8 cellular contexts compared by ENCODE assay signal in genomic region chr1:179882253-179883039, GRCh38. TPM values are rescaled to one million over a fixed set of nuclear protein-coding genes. Genes with fewer than 3 reads are reported as not detected.
DNase-seq lines count a peak whose midpoint lies in the region; ATAC-seq, FAIRE-seq and TF ChIP-seq lines count a peak whose summit lies in the region.

Gene TOR1AIP1 (plus strand): TSS chr1:179882285. CDS start chr1:179882503, 218 bp downstream.

- TF ChIP-seq CTCF in A549 (IDR thresholded peaks at IDR 0.05) (no peak), body of pancreas (IDR thresholded peaks at IDR 0.05) (peak; percentile 37 to 93 (median 88)), sigmoid colon (IDR thresholded peaks at IDR 0.05) (peak; percentile 53 to 73 (median 63))

- H3K36me3 ChIP-seq in body of pancreas (replicated peaks in 1 of 2; ENCODE audit: insufficient read depth in 1 of 2, low read depth in 2 of 2) (peaks cover 0 to 3% of the 10 kb centered on the region in 2 donors), sigmoid colon (peaks cover 0 to 32% (median 9%) of the 10 kb centered on the region in 4 donors)

- H3K4me2 ChIP-seq in A549: peak within 1 kb of the TSS; percentile 97

- H3K4me1 ChIP-seq in A549: peaks cover 29% of the 10 kb centered on the region
- H3K4me1 ChIP-seq in body of pancreas: peaks cover 50% of the 10 kb centered on the region
- peaks cover 0 to 57% (median 53%) of the 10 kb centered on the region in 4 donors for H3K4me1 ChIP-seq in sigmoid colon

- ATAC-seq in A549 (peak; percentile 82 to 89), HG03066 (IDR thresholded peaks at IDR 0.05; ENCODE audit: low read depth, unreplicated experiment) (peak; percentile 68), body of pancreas (peak; percentile 92)

- H3K4me3 ChIP-seq in A549 (peak within 1 kb of the TSS; percentile 63), body of pancreas (peak within 1 kb of the TSS; percentile 71 to 83), sigmoid colon (peak within 1 kb of the TSS; percentile 61 to 91 (median 86))

- peak in 1 of 2 experiments; percentile 22; a peak in 1 of 5 replicates for TF ChIP-seq RAD21 in A549 (conservative IDR thresholded peaks at IDR 0.05 in 1 of 2, IDR thresholded peaks at IDR 0.05 in 1 of 2)

- TF ChIP-seq POLR2A in A549 (IDR thresholded peaks at IDR 0.05; ENCODE audit: low read length): peak; percentile 89
- TF ChIP-seq POLR2A in GM18526 (IDR thresholded peaks at IDR 0.05; ENCODE audit: extremely low read depth, insufficient read length): peak; percentile 74
- peak; percentile 96 to 99 (median 99) for TF ChIP-seq POLR2A in body of pancreas (IDR thresholded peaks at IDR 0.05)
- peak; percentile 86 for TF ChIP-seq POLR2A in sigmoid colon (IDR thresholded peaks at IDR 0.05)

- POLR2A ChIA-PET in A549 (lab: Yijun Ruan, JAX): interaction anchor here (0.6 to 2.8 kb wide), 19 partner anchors 11 to 610 kb away, joined by 3 to 28 read pairs (median 4); partner anchors contain the start of genes CEP350 and QSOX1

- FAIRE-seq in A549 (lab: Jason Lieb, UNC) (no peak), TTC549 (lab: Jason Lieb, UNC) (peak; percentile 94)

- peak within 1 kb of the TSS; percentile 98 for H3K27ac ChIP-seq in A549
- H3K27ac ChIP-seq in body of pancreas: peak within 1 kb of the TSS; percentile 97 to 100 (median 98)
- peak within 1 kb of the TSS; percentile 95 to 99 (median 98) for H3K27ac ChIP-seq in sigmoid colon

- intact Hi-C loops in body of pancreas (cut with DNase I): no loop called here
- intact Hi-C loops in sigmoid colon (cut with DNase I): loop anchor here (1.0 to 2.0 kb wide), 2 partner anchors 72 to 272 kb away; partner anchors contain the start of genes CEP350 and QSOX1

- 0% methylated on average over 21 of the region's 72 CpGs for WGBS in A549 (ENCODE audit: missing lambda C conversion rate)
- 0% methylated on average over 18 to 71 of the region's 72 CpGs for WGBS in body of pancreas, 2 donors
- WGBS in sigmoid colon, 2 donors: 0% methylated on average over 72 of the region's 72 CpGs

- H3K27me3 ChIP-seq in body of pancreas (no peaks in the 10 kb centered on the region), sigmoid colon (no peaks in the 10 kb centered on the region)

- CTCF ChIA-PET in A549 (lab: Yijun Ruan, JAX): interaction anchor here (0.9 to 1.6 kb wide), 4 partner anchors 13 to 349 kb away, joined by 3 to 6 read pairs (median 3); partner anchors contain the start of gene CEP350

- H3K9me3 ChIP-seq in A549 (no peaks in the 10 kb centered on the region), body of pancreas (no peaks in the 10 kb centered on the region), sigmoid colon (no peaks in the 10 kb centered on the region)

- TF ChIP-seq EP300 in A549 (IDR thresholded peaks at IDR 0.05) (no peak), sigmoid colon (IDR thresholded peaks at IDR 0.05) (peak in 1 of 4 donors; percentile 84)

- DNase-seq in A549 (ENCODE audit: low read depth in 1 of 2, low spot score in 1 of 2) (peak; percentile 84 to 99), NCI-H2107 treated with DMSO at 0.1 percent for 48 hours (lab: John Stamatoyannopoulos, UW; ENCODE audit: unreplicated experiment) (peak; percentile 94), body of pancreas (peak; percentile 97), iPS DF 19.7 (ENCODE audit: low read depth, low spot score) (peak; percentile 90), sigmoid colon (peak; percentile 99)

TF ChIP-seq in A549, 52 proteins besides CTCF, POLR2A, EP300 and RAD21 (continues in another document):
- TF ChIP-seq RNF2 (IDR thresholded peaks at IDR 0.05; ENCODE audit: borderline replicate concordance, low read depth): no peak
- TF ChIP-seq ZSCAN20 (CRISPR knock-in tag; IDR thresholded peaks at IDR 0.05): no peak
- TF ChIP-seq JUNB (IDR thresholded peaks at IDR 0.05): no peak
- no peak for TF ChIP-seq POLR2AphosphoS2 (conservative IDR thresholded peaks at IDR 0.05; ENCODE audit: low read length)
- TF ChIP-seq RARB (CRISPR knock-in tag; IDR thresholded peaks at IDR 0.05): no peak
- TF ChIP-seq NPAS2 (CRISPR knock-in tag; IDR thresholded peaks at IDR 0.05; ENCODE audit: borderline replicate concordance): no peak
- no peak for TF ChIP-seq HEYL (CRISPR knock-in tag; IDR thresholded peaks at IDR 0.05)
- TF ChIP-seq KDM5A (IDR thresholded peaks at IDR 0.05): peak; percentile 63
- peak; percentile 76 for TF ChIP-seq MAX (IDR thresholded peaks at IDR 0.05)
- no peak for TF ChIP-seq ATOH8 (CRISPR knock-in tag; IDR thresholded peaks at IDR 0.05; ENCODE audit: low read depth)
- no peak for TF ChIP-seq CHD4 (IDR thresholded peaks at IDR 0.05; ENCODE audit: borderline replicate concordance)
- no peak; the same call in 2 of the 3 replicates for TF ChIP-seq SMC3 (IDR thresholded peaks at IDR 0.05)
- TF ChIP-seq HDAC2 (IDR thresholded peaks at IDR 0.05): no peak
- peak; percentile 37; the same call in 1 of the 2 replicates for TF ChIP-seq ZC3H11A (IDR thresholded peaks at IDR 0.05)
- TF ChIP-seq HOXA7 (CRISPR knock-in tag; IDR thresholded peaks at IDR 0.05): no peak
- no peak; the same call in 1 of the 2 replicates for TF ChIP-seq MYC (IDR thresholded peaks at IDR 0.05; ENCODE audit: borderline replicate concordance, low read length)
- no peak for TF ChIP-seq RFX5 (IDR thresholded peaks at IDR 0.05)
- no peak for TF ChIP-seq BHLHE40 (IDR thresholded peaks at IDR 0.05; ENCODE audit: low read depth, low read length)
- no peak for TF ChIP-seq HES2 (IDR thresholded peaks at IDR 0.05)
- no peak for TF ChIP-seq NR3C1 (IDR thresholded peaks at IDR 0.05)
- TF ChIP-seq FOXS1 (CRISPR knock-in tag; IDR thresholded peaks at IDR 0.05): peak; percentile 55; the same call in 1 of the 2 replicates
- TF ChIP-seq MAFK (IDR thresholded peaks at IDR 0.05; ENCODE audit: partially characterized antibody): peak; percentile 50
- TF ChIP-seq RCOR1 (IDR thresholded peaks at IDR 0.05; ENCODE audit: low read depth, low read length): no peak
- TF ChIP-seq USF2 (IDR thresholded peaks at IDR 0.05): no peak
- no peak for TF ChIP-seq EHMT2 (IDR thresholded peaks at IDR 0.05; ENCODE audit: low read depth)
- peak; percentile 76 to 94 for TF ChIP-seq JUN (IDR thresholded peaks at IDR 0.05)
- TF ChIP-seq TFCP2L1 (CRISPR knock-in tag; IDR thresholded peaks at IDR 0.05): peak; percentile 21; the same call in 1 of the 2 replicates
- TF ChIP-seq MAZ (IDR thresholded peaks at IDR 0.05; ENCODE audit: borderline replicate concordance, low read depth, low read length): peak; percentile 76
- TF ChIP-seq ZFP36 (IDR thresholded peaks at IDR 0.05; ENCODE audit: borderline replicate concordance, partially characterized antibody): no peak
- TF ChIP-seq HOXB5 (CRISPR knock-in tag; IDR thresholded peaks at IDR 0.05): peak; percentile 53; the same call in 1 of the 2 replicates
- TF ChIP-seq HMGXB4 (CRISPR knock-in tag; IDR thresholded peaks at IDR 0.05; ENCODE audit: borderline replicate concordance): no peak
- no peak for TF ChIP-seq CBX8 (IDR thresholded peaks at IDR 0.05)
- TF ChIP-seq HOXB13 (CRISPR knock-in tag; IDR thresholded peaks at IDR 0.05; ENCODE audit: low read depth): no peak

RNA-seq across cellular contexts. Expression of gene TOR1AIP1, which starts in this region (rescaled TPM):
- polyA plus RNA-seq in A549 (2011; rRNA removed) (38.4 and 44.4 TPM in 2 replicates), A549 (2017; fragmentation: RNase III; extraction: RNeasy Plus Mini Kit Qiagen cat#74134 plus additional on column Dnase treatment) (29.0 to 31.3 TPM (median 31.1 TPM) in 3 replicates), sigmoid colon (10 to 100 TPM; 13.2 to 21.1 (median 13.2) TPM)
- polyA plus RNA-seq in A549 (2012; cell fraction: cytosol; rRNA removed): 11.0 and 11.5 TPM in 2 replicates
- 5.5 and 6.7 TPM in 2 replicates for polyA plus RNA-seq in A549 (2012; cell fraction: nucleus; rRNA removed)
- polyA minus RNA-seq in A549 (2011; rRNA and poly(A)+ RNA removed): 16.1 and 21.6 TPM in 2 replicates
- total RNA-seq in body of pancreas (10 to 100 TPM; 22.7 to 29.1 TPM), sigmoid colon (100 to 1,000 TPM; 117 to 152 (median 126) TPM)

Comparison
In these comparisons a context has a peak if more than half of its experiments do, and no peak if none do; other contexts are left out.
1. Peak in every context shown above with its lines: DNase-seq, ATAC-seq, H3K4me3 ChIP-seq and H3K27ac ChIP-seq.